Comparison of ENCODE assay signal across 10 cellular contexts in genomic region chr10:1846050-1846449, GRCh38.
"Had no signal": no experiment of that assay in that cellular context is flagged by ENCODE, and none has a peak within 500 bp of the region (broad histone marks: within the 10 kb centered on the region; RNA-seq: fewer than 3 reads in every experiment).

No MANE protein-coding gene starts in this region.

- H3K4me3 ChIP-seq: GM23248, HAP-1 had no signal

- H3K9me3 ChIP-seq: HAP-1 had no signal

- DNase-seq: GM23248, GOT3, H7, HFFc6, IMR-90, KBM-7 had no signal

- H3K4me3 Mint-ChIP-seq: HFFc6 had no signal

- H3K4me1 ChIP-seq: HAP-1 had no signal

- ATAC-seq: HCT116 had no signal

- H3K27ac Mint-ChIP-seq: HFFc6 had no signal

- H2AFZ ChIP-seq: GM23248 had no signal

- H3K36me3 ChIP-seq: HAP-1 had no signal

- FAIRE-seq: HTR-8/SVneo had no signal

- H3K9ac ChIP-seq: GM23248 had no signal

- H3K27ac ChIP-seq: GM23248, HL-60 had no signal
